ENCODE assay signal across 32 cellular contexts in genomic region chr4:122920473-122920872, GRCh38. TPM values are rescaled to one million over a fixed set of nuclear protein-coding genes. Genes with fewer than 3 reads are reported as not detected.
DNase-seq lines count a peak whose midpoint lies in the region; ATAC-seq, FAIRE-seq and TF ChIP-seq lines count a peak whose summit lies in the region.
"Had no signal": no experiment of that assay in that cellular context is flagged by ENCODE, and none has a peak within 500 bp of the region (broad histone marks: within the 10 kb centered on the region; RNA-seq: fewer than 3 reads in every experiment).

No MANE protein-coding gene starts in this region.

- CTCF ChIA-PET in HCT116 (lab: Charles Lee) = interaction anchor here (1.6 kb wide), 1 partner anchor 10 kb away, joined by 3 read pairs; no protein-coding TSS in a partner anchor

- no peaks in the 10 kb centered on the region for H3K9me3 Mint-ChIP-seq in activated T-cell treated with anti-CD3 and anti-CD28 coated beads, Interleukin-2, amount 50 U/mL, for 4 hours
- H3K9me3 Mint-ChIP-seq in activated T-cell treated with anti-CD3 and anti-CD28 coated beads, Interleukin-2, amount 50 U/mL, for 24 hours = no peaks in the 10 kb centered on the region
- no peaks in the 10 kb centered on the region for H3K9me3 Mint-ChIP-seq in activated T-helper 2 cell treated with anti-CD3 and anti-CD28 coated beads, Interferon-gamma antibody, Interleukin-2, Interleukin-4, amounts not matched to agents 10 μg/mL and 5 μg/mL and 100 μg/mL, durations not matched to agents 14 hours and 24 hours and 36 hours
- no peaks in the 10 kb centered on the region for H3K9me3 Mint-ChIP-seq in neural crest cell
- H3K9me3 Mint-ChIP-seq: activated CD8-positive, alpha-beta T cell treated with anti-CD3 and anti-CD28 coated beads for 36 hours; activated naive CD4-positive, alpha-beta T cell treated with anti-CD3 and anti-CD28 coated beads, Interleukin-2, amount 50 U/mL, for 72 hours; memory B cell had no signal

- no peaks in the 10 kb centered on the region for H3K36me3 Mint-ChIP-seq in activated T-cell treated with anti-CD3 and anti-CD28 coated beads, Interleukin-2, amount 50 U/mL, for 4 hours (ENCODE audit: insufficient read depth)
- peaks cover 13% of the 10 kb centered on the region for H3K36me3 Mint-ChIP-seq in activated T-cell treated with anti-CD3 and anti-CD28 coated beads, Interleukin-2, amount 50 U/mL, for 24 hours (ENCODE audit: low read depth)
- peaks cover 9% of the 10 kb centered on the region for H3K36me3 Mint-ChIP-seq in activated T-helper 2 cell treated with anti-CD3 and anti-CD28 coated beads, Interferon-gamma antibody, Interleukin-2, Interleukin-4, amounts not matched to agents 10 μg/mL and 5 μg/mL and 100 μg/mL, durations not matched to agents 14 hours and 24 hours and 36 hours (ENCODE audit: low read depth)
- no peaks in the 10 kb centered on the region for H3K36me3 Mint-ChIP-seq in neural crest cell (ENCODE audit: low read depth)
- H3K36me3 Mint-ChIP-seq: memory B cell had no signal

- no peak for TF ChIP-seq RAD21 in HCT116 (IDR thresholded peaks at IDR 0.05; ENCODE audit: low read depth)

- TF ChIP-seq CTCF in HCT116 (IDR thresholded peaks at IDR 0.05 in 2 of 3, conservative IDR thresholded peaks at IDR 0.05 in 1 of 3; ENCODE audit: borderline replicate concordance in 1 of 3, insufficient read depth in 1 of 3, low read depth in 2 of 3, low read length in 2 of 3) (no peak), neural crest cell (conservative IDR thresholded peaks at IDR 0.05) (no peak)

- H4K20me1 ChIP-seq in HCT116 (ENCODE audit: insufficient read depth) = no peaks in the 10 kb centered on the region

- BruUV-seq in HCT116 (replicated peaks; lab: Mats Ljungman, UMichigan) = no TSS peak

- H3K27ac ChIP-seq in HCT116 (ENCODE audit: low read depth, low read length) = no peak overlapping the region
- H3K27ac ChIP-seq: cardiac muscle cell, colonic mucosa, epithelial cell of prostate, psoas muscle, thyroid gland had no signal

- no peak overlapping the region for H3K4me3 ChIP-seq in HCT116 (replicated peaks in 1 of 2; ENCODE audit: low read depth in 1 of 2, low read length in 2 of 2)
- H3K4me3 ChIP-seq: cardiac muscle cell, colonic mucosa, GM12878, sigmoid colon, thyroid gland had no signal

- H3K4me2 ChIP-seq in HCT116 (ENCODE audit: low read length) = 0 out of 2 replicates have a peak overlapping the region, but pooled peaks have one; percentile 92

- no peaks in the 10 kb centered on the region for H3K9me3 ChIP-seq in HCT116 (ENCODE audit: control insufficient read depth in 1 of 2, insufficient read depth in 1 of 2, low read depth in 1 of 2, low read length in 2 of 2)
- H3K9me3 ChIP-seq: colonic mucosa, psoas muscle, sigmoid colon, thyroid gland had no signal

- peak overlapping the region; percentile 10 for H3K4me3 Mint-ChIP-seq in activated T-cell treated with anti-CD3 and anti-CD28 coated beads, Interleukin-2, amount 50 U/mL, for 4 hours
- no peak overlapping the region for H3K4me3 Mint-ChIP-seq in activated T-cell treated with anti-CD3 and anti-CD28 coated beads, Interleukin-2, amount 50 U/mL, for 24 hours
- peak overlapping the region; percentile 32 for H3K4me3 Mint-ChIP-seq in activated T-helper 2 cell treated with anti-CD3 and anti-CD28 coated beads, Interferon-gamma antibody, Interleukin-2, Interleukin-4, amounts not matched to agents 10 μg/mL and 5 μg/mL and 100 μg/mL, durations not matched to agents 14 hours and 24 hours and 36 hours (ENCODE audit: low read depth)
- peak overlapping the region; percentile 85 for H3K4me3 Mint-ChIP-seq in neural crest cell

- RAD21 ChIA-PET in HCT116 (lab: Charles Lee; ENCODE audit: low non-redundant PET in 1 of 2, low total read pairs in 2 of 2, uncharacterized antibody in 2 of 2, unreplicated experiment in 2 of 2) = no interaction called here

- H3K27me3 ChIP-seq in HCT116 (ENCODE audit: insufficient read depth, low read length) = no peaks in the 10 kb centered on the region
- H3K27me3 ChIP-seq: cardiac muscle cell, colonic mucosa, sigmoid colon, thyroid gland had no signal

- no peak for TF ChIP-seq POLR2A in HCT116 (IDR thresholded peaks at IDR 0.05; ENCODE audit: borderline replicate concordance, extremely low read depth, insufficient read depth, insufficient read length)

- no peaks in the 10 kb centered on the region for H3K9me2 ChIP-seq in HCT116 (ENCODE audit: insufficient read depth)

- no peaks in the 10 kb centered on the region for H3K36me3 ChIP-seq in HCT116 (ENCODE audit: control insufficient read depth in 1 of 2, insufficient read depth in 2 of 2, low read length in 2 of 2)
- H3K36me3 ChIP-seq: colonic mucosa, sigmoid colon had no signal

- H3K79me2 ChIP-seq in HCT116 (ENCODE audit: insufficient read depth, low read length) = peaks cover 25% of the 10 kb centered on the region

- no peaks in the 10 kb centered on the region for H3K27me3 Mint-ChIP-seq in activated T-cell treated with anti-CD3 and anti-CD28 coated beads, Interleukin-2, amount 50 U/mL, for 4 hours (ENCODE audit: low read depth)
- H3K27me3 Mint-ChIP-seq in activated T-cell treated with anti-CD3 and anti-CD28 coated beads, Interleukin-2, amount 50 U/mL, for 24 hours = no peaks in the 10 kb centered on the region
- H3K27me3 Mint-ChIP-seq in activated T-helper 2 cell treated with anti-CD3 and anti-CD28 coated beads, Interferon-gamma antibody, Interleukin-2, Interleukin-4, amounts not matched to agents 10 μg/mL and 5 μg/mL and 100 μg/mL, durations not matched to agents 14 hours and 24 hours and 36 hours (ENCODE audit: low read depth) = no peaks in the 10 kb centered on the region
- no peaks in the 10 kb centered on the region for H3K27me3 Mint-ChIP-seq in neural crest cell (ENCODE audit: low read depth)
- H3K27me3 Mint-ChIP-seq: activated CD8-positive, alpha-beta T cell treated with anti-CD3 and anti-CD28 coated beads for 36 hours; memory B cell had no signal

- ATAC-seq in activated T-cell treated with anti-CD3 and anti-CD28 coated beads, Interleukin-2, amount 50 U/mL, for 4 hours = no peak
- ATAC-seq in HCT116 (no peak), HG02678 (IDR thresholded peaks at IDR 0.05; ENCODE audit: unreplicated experiment) (no peak)
- ATAC-seq: activated CD8-positive, alpha-beta T cell treated with anti-CD3 and anti-CD28 coated beads for 36 hours; activated naive CD4-positive, alpha-beta T cell treated with anti-CD3 and anti-CD28 coated beads, Interleukin-2, amount 50 U/mL, for 72 hours; GM12878; left lobe of liver; psoas muscle had no signal

- H3K27ac Mint-ChIP-seq in activated T-cell treated with anti-CD3 and anti-CD28 coated beads, Interleukin-2, amount 50 U/mL, for 24 hours = no peak overlapping the region
- H3K27ac Mint-ChIP-seq in activated T-helper 2 cell treated with anti-CD3 and anti-CD28 coated beads, Interferon-gamma antibody, Interleukin-2, Interleukin-4, amounts not matched to agents 10 μg/mL and 5 μg/mL and 100 μg/mL, durations not matched to agents 14 hours and 24 hours and 36 hours = no peak overlapping the region
- H3K27ac Mint-ChIP-seq in neural crest cell (ENCODE audit: unreplicated experiment) = no peak overlapping the region
- H3K27ac Mint-ChIP-seq: activated CD8-positive, alpha-beta T cell treated with anti-CD3 and anti-CD28 coated beads for 36 hours; activated naive CD4-positive, alpha-beta T cell treated with anti-CD3 and anti-CD28 coated beads, Interleukin-2, amount 50 U/mL, for 72 hours; memory B cell had no signal

- H3K4me1 ChIP-seq in HCT116 (ENCODE audit: control insufficient read depth in 1 of 2, insufficient read depth in 2 of 2, low read length in 2 of 2) = peaks cover 7 to 15% of the 10 kb centered on the region in 2 experiments; a peak in 3 of 4 replicates
- H3K4me1 ChIP-seq: colonic mucosa had no signal

- intact Hi-C loops in HCT116 (cut with micrococcal nuclease) = loop anchor here (5.0 to 10.0 kb wide), 2 partner anchors 93 to 1344 kb away; partner anchors contain the start of gene FGF2
- intact Hi-C loops in activated T-helper 2 cell treated with anti-CD3 and anti-CD28 coated beads, Interferon-gamma antibody, Interleukin-2, Interleukin-4, amounts not matched to agents 10 μg/mL and 5 μg/mL and 100 μg/mL, durations not matched to agents 14 hours and 24 hours and 36 hours (cut with micrococcal nuclease) = loop anchor here (5.0 kb wide), 3 partner anchors 378 to 477 kb away; partner anchors contain the start of genes IL2 and SPRY1

- no peak for FAIRE-seq in urothelium cell line (lab: Jason Lieb, UNC)
- FAIRE-seq: GM12878, GM19239, TTC549 had no signal

- POLR2A ChIA-PET in HCT116 (lab: Charles Lee) = no interaction called here

- H2AFZ ChIP-seq in HCT116 (ENCODE audit: low read depth, low read length, poor library complexity, severe bottlenecking) = no peak overlapping the region

- peaks cover 4% of the 10 kb centered on the region for H3K4me1 Mint-ChIP-seq in activated T-cell treated with anti-CD3 and anti-CD28 coated beads, Interleukin-2, amount 50 U/mL, for 4 hours (ENCODE audit: low read depth)
- peaks cover 10% of the 10 kb centered on the region for H3K4me1 Mint-ChIP-seq in activated T-cell treated with anti-CD3 and anti-CD28 coated beads, Interleukin-2, amount 50 U/mL, for 24 hours (ENCODE audit: low read depth)
- peaks cover 15% of the 10 kb centered on the region for H3K4me1 Mint-ChIP-seq in activated T-helper 2 cell treated with anti-CD3 and anti-CD28 coated beads, Interferon-gamma antibody, Interleukin-2, Interleukin-4, amounts not matched to agents 10 μg/mL and 5 μg/mL and 100 μg/mL, durations not matched to agents 14 hours and 24 hours and 36 hours (ENCODE audit: low read depth)
- H3K4me1 Mint-ChIP-seq in neural crest cell = peaks cover 21% of the 10 kb centered on the region

- H3K9ac ChIP-seq in HCT116 (ENCODE audit: low read length) = no peak overlapping the region

- DNase-seq in activated T-cell treated with anti-CD3 and anti-CD28 coated beads, Interleukin-2, amount 50 U/mL, for 4 hours = no peak
- DNase-seq in activated T-cell treated with anti-CD3 and anti-CD28 coated beads, Interleukin-2, amount 50 U/mL, for 24 hours = no peak
- DNase-seq in HCT116 (ENCODE audit: low read depth, low spot score) (no peak), neural crest cell (ENCODE audit: low read depth, low spot score) (no peak), NCI-H1092 (lab: John Stamatoyannopoulos, UW) (no peak), urothelium cell line (ENCODE audit: low spot score) (no peak)
- no peak for DNase-seq in activated T-helper 2 cell treated with anti-CD3 and anti-CD28 coated beads, Interferon-gamma antibody, Interleukin-2, Interleukin-4, amounts not matched to agents 10 μg/mL and 5 μg/mL and 100 μg/mL, durations not matched to agents 14 hours and 24 hours and 36 hours (ENCODE audit: low spot score)
- DNase-seq: activated CD8-positive, alpha-beta T cell treated with anti-CD3 and anti-CD28 coated beads for 36 hours; activated effector memory CD4-positive, alpha-beta T cell treated with Interleukin-2 at 50 U/mL for 16 hours; anterior cingulate cortex; colonic mucosa; DMS153; effector CD4-positive, alpha-beta T cell; H7; hypothalamus; MV-4-11; NCI-H146; NCI-H2107; psoas muscle; sigmoid colon; stimulated activated CD4-positive, alpha-beta T cell treated with anti-CD3 and anti-CD28 coated beads, Interleukin-12 subunit alpha, Interleukin-12 subunit beta, amount 100 ng/mL, for 4 hours; stimulated activated CD4-positive, alpha-beta T cell treated with anti-CD3 and anti-CD28 coated beads, Interleukin-4, amount 100 ng/mL, for 24 hours; thyroid gland had no signal

RNA-seq across cellular contexts. Expression of gene NUDT6, which starts 1.9 kb away (rescaled TPM):
- 1 to 10 TPM; 1.0 to 2.0 (median 1.7) TPM for total RNA-seq in activated T-cell treated with anti-CD3 and anti-CD28 coated beads, Interleukin-2, amount 50 U/mL, for 4 hours
- total RNA-seq in HCT116 (2021; ENCODE audit: unreplicated experiment) (9.0 TPM), neural crest cell (10.2 and 11.0 TPM in 2 replicates)
- 4.9 and 6.1 TPM in 2 replicates for polyA plus RNA-seq in HCT116 (2012)
- total RNA-seq in activated T-helper 2 cell treated with anti-CD3 and anti-CD28 coated beads, Interferon-gamma antibody, Interleukin-2, Interleukin-4, amounts not matched to agents 10 μg/mL and 5 μg/mL and 100 μg/mL, durations not matched to agents 14 hours and 24 hours and 36 hours = 7.5 and 8.5 TPM in 2 replicates
